1 cellular context compared by ENCODE assay signal in genomic region chr11:48109046-48109666, GRCh38.
TF ChIP-seq lines count a peak whose summit lies in the region.

No MANE protein-coding gene starts in this region.

TF ChIP-seq in H1, 55 proteins besides CTCF, POLR2A, EP300 and RAD21 (continued from another document):
- TF ChIP-seq CHD2 (IDR thresholded peaks at IDR 0.05; ENCODE audit: low read length), result no peak
TF ChIP-seq in H1: peak in this region for 0.
